In genomic region chr21:33028759-33029511, GRCh38 we compare ENCODE assay signal across 11 cellular contexts. TPM values are rescaled to one million over a fixed set of nuclear protein-coding genes. Genes with fewer than 3 reads are reported as not detected.
A peak's percentile ranks its signal among the peaks of the same experiment; 100 is the strongest.
DNase-seq lines count a peak whose midpoint lies in the region; ATAC-seq and TF ChIP-seq lines count a peak whose summit lies in the region.
"Had no signal": no experiment of that assay in that cellular context is flagged by ENCODE, and none has a peak within 500 bp of the region (broad histone marks: within the 10 kb centered on the region; RNA-seq: fewer than 3 reads in every experiment).

No MANE protein-coding gene starts in this region.

- intact Hi-C loops in lower lobe of right lung (cut with DNase I) = no loop called here

- H3K36me3 Mint-ChIP-seq in activated CD8-positive, alpha-beta memory T cell treated with anti-CD3 and anti-CD28 coated beads, Interleukin-2, amount 10 ng/mL, durations not matched to agents 7 days and 5 days = peaks cover 1% of the 10 kb centered on the region
- H3K36me3 Mint-ChIP-seq in activated T-helper 17 cell treated with anti-CD3 and anti-CD28 coated beads, Interleukin-2, amount 50 U/mL, for 72 hours (ENCODE audit: low read depth) = peaks cover 4% of the 10 kb centered on the region

- H3K4me1 ChIP-seq in lower lobe of right lung = peaks cover 43% of the 10 kb centered on the region
- peaks cover 0 to 38% (median 26%) of the 10 kb centered on the region in 5 donors for H3K4me1 ChIP-seq in subcutaneous abdominal adipose tissue (ENCODE audit: control insufficient read depth in 5 of 5, insufficient read depth in 5 of 5, low read length in 5 of 5)

- H3K27ac ChIP-seq in lower lobe of right lung (no peak overlapping the region), subcutaneous abdominal adipose tissue (ENCODE audit: low read depth, low read length) (no peak overlapping the region)

- H3K27ac Mint-ChIP-seq in activated CD8-positive, alpha-beta memory T cell treated with anti-CD3 and anti-CD28 coated beads, Interleukin-2, amount 10 ng/mL, durations not matched to agents 7 days and 5 days = peak overlapping the region; percentile 52
- H3K27ac Mint-ChIP-seq in activated T-helper 17 cell treated with anti-CD3 and anti-CD28 coated beads, Interleukin-2, amount 50 U/mL, for 72 hours = no peak overlapping the region

- CTCF ChIA-PET in activated CD8-positive, alpha-beta memory T cell treated with anti-CD3 and anti-CD28 coated beads, Interleukin-2, amount 10 ng/mL, durations not matched to agents 7 days and 5 days (lab: Charles Lee) = interaction anchor here (1.4 kb wide), 1 partner anchor 7 kb away, joined by 4 read pairs; no protein-coding TSS in a partner anchor

- H3K9me3 Mint-ChIP-seq in activated CD8-positive, alpha-beta memory T cell treated with anti-CD3 and anti-CD28 coated beads, Interleukin-2, amount 10 ng/mL, durations not matched to agents 7 days and 5 days (ENCODE audit: low read depth) = no peaks in the 10 kb centered on the region
- H3K9me3 Mint-ChIP-seq in activated T-helper 17 cell treated with anti-CD3 and anti-CD28 coated beads, Interleukin-2, amount 50 U/mL, for 72 hours = no peaks in the 10 kb centered on the region

- TF ChIP-seq CTCF in lower lobe of right lung (IDR thresholded peaks at IDR 0.05) = no peak

- H3K4me1 Mint-ChIP-seq in activated CD8-positive, alpha-beta memory T cell treated with anti-CD3 and anti-CD28 coated beads, Interleukin-2, amount 10 ng/mL, durations not matched to agents 7 days and 5 days = peaks cover 14% of the 10 kb centered on the region
- peaks cover 14% of the 10 kb centered on the region for H3K4me1 Mint-ChIP-seq in activated T-helper 17 cell treated with anti-CD3 and anti-CD28 coated beads, Interleukin-2, amount 50 U/mL, for 72 hours

- H3K4me3 Mint-ChIP-seq in activated CD8-positive, alpha-beta memory T cell treated with anti-CD3 and anti-CD28 coated beads, Interleukin-2, amount 10 ng/mL, durations not matched to agents 7 days and 5 days = no peak overlapping the region
- peak overlapping the region; percentile 58 for H3K4me3 Mint-ChIP-seq in activated T-helper 17 cell treated with anti-CD3 and anti-CD28 coated beads, Interleukin-2, amount 50 U/mL, for 72 hours

- H3K36me3 ChIP-seq in lower lobe of right lung = no peaks in the 10 kb centered on the region
- H3K36me3 ChIP-seq in subcutaneous abdominal adipose tissue (ENCODE audit: control insufficient read depth in 5 of 5, insufficient read depth in 5 of 5, low read length in 5 of 5) = no peaks in the 10 kb centered on the region

- H3K9me3 ChIP-seq in lower lobe of right lung (no peaks in the 10 kb centered on the region), subcutaneous abdominal adipose tissue (ENCODE audit: control insufficient read depth in 5 of 5, low read length in 5 of 5) (no peaks in the 10 kb centered on the region)

- peaks cover 80% of the 10 kb centered on the region for H3K27me3 Mint-ChIP-seq in activated CD8-positive, alpha-beta memory T cell treated with anti-CD3 and anti-CD28 coated beads, Interleukin-2, amount 10 ng/mL, durations not matched to agents 7 days and 5 days
- peaks cover 65% of the 10 kb centered on the region for H3K27me3 Mint-ChIP-seq in activated T-helper 17 cell treated with anti-CD3 and anti-CD28 coated beads, Interleukin-2, amount 50 U/mL, for 72 hours

- ATAC-seq in activated CD8-positive, alpha-beta memory T cell treated with anti-CD3 and anti-CD28 coated beads, Interleukin-2, amount 10 ng/mL, durations not matched to agents 7 days and 5 days = no peak
- ATAC-seq in activated T-helper 17 cell treated with anti-CD3 and anti-CD28 coated beads, Interleukin-2, amount 50 U/mL, for 72 hours (replicated peaks) = no peak
- ATAC-seq in lower lobe of right lung (no peak), GM21360 (IDR thresholded peaks at IDR 0.05; ENCODE audit: unreplicated experiment) (no peak)

- peak overlapping the region; percentile 6 for H3K4me3 ChIP-seq in lower lobe of right lung
- peak overlapping the region in 4 of 5 donors; percentile 9 to 36 (median 21) for H3K4me3 ChIP-seq in subcutaneous abdominal adipose tissue (ENCODE audit: low read depth in 1 of 5, low read length in 5 of 5)

- H3K9ac ChIP-seq in subcutaneous abdominal adipose tissue (ENCODE audit: low read length in 5 of 5) = no peak overlapping the region

- DNase-seq in activated CD8-positive, alpha-beta memory T cell treated with anti-CD3 and anti-CD28 coated beads, Interleukin-2, amount 10 ng/mL, durations not matched to agents 7 days and 5 days = no peak
- DNase-seq in activated CD8-positive, alpha-beta memory T cell treated with anti-CD3 and anti-CD28 coated beads for 24 hours = no peak
- DNase-seq in lower lobe of right lung = no peak
- DNase-seq in OCI-M1 (lab: John Stamatoyannopoulos, UW) = no peak
- DNase-seq in islet precursor cell = no peak
- DNase-seq: KBM-7 had no signal

- H3K27me3 ChIP-seq in lower lobe of right lung (ENCODE audit: low read depth) (peaks cover 100% of the 10 kb centered on the region), subcutaneous abdominal adipose tissue (ENCODE audit: control insufficient read depth in 5 of 5, insufficient read depth in 4 of 5, low read length in 5 of 5) (peaks cover 81 to 97% (median 95%) of the 10 kb centered on the region in 5 donors)

RNA-seq across cellular contexts. Expression of gene OLIG2, which starts 3.2 kb away (rescaled TPM):
- total RNA-seq in activated CD8-positive, alpha-beta memory T cell treated with anti-CD3 and anti-CD28 coated beads, Interleukin-2, amount 10 ng/mL, durations not matched to agents 7 days and 5 days = not detected
- not detected for total RNA-seq in activated T-helper 17 cell treated with anti-CD3 and anti-CD28 coated beads, Interleukin-2, amount 50 U/mL, for 72 hours
- not detected for total RNA-seq in lower lobe of right lung
- total RNA-seq: OCI-LY7, omental fat pad had no signal

RNA-seq across cellular contexts. Expression of gene OLIG1, which starts 41.0 kb away (rescaled TPM):
- not detected for total RNA-seq in activated CD8-positive, alpha-beta memory T cell treated with anti-CD3 and anti-CD28 coated beads, Interleukin-2, amount 10 ng/mL, durations not matched to agents 7 days and 5 days
- total RNA-seq in activated T-helper 17 cell treated with anti-CD3 and anti-CD28 coated beads, Interleukin-2, amount 50 U/mL, for 72 hours = not detected
- 0.59 TPM for total RNA-seq in lower lobe of right lung
- total RNA-seq: OCI-LY7, omental fat pad had no signal
